ENCODE assay signal across 16 cellular contexts in genomic region chr17:77681820-77682219, GRCh38.
A peak's percentile ranks its signal among the peaks of the same experiment; 100 is the strongest.
DNase-seq lines count a peak whose midpoint lies in the region; ATAC-seq and TF ChIP-seq lines count a peak whose summit lies in the region.
"Had no signal": no experiment of that assay in that cellular context is flagged by ENCODE, and none has a peak within 500 bp of the region (broad histone marks: within the 10 kb centered on the region; RNA-seq: fewer than 3 reads in every experiment).

No MANE protein-coding gene starts in this region.

- H3K27ac ChIP-seq in RWPE2 (ENCODE audit: poor library complexity, severe bottlenecking) (no peak overlapping the region), gastroesophageal sphincter (peak overlapping the region in 3 of 4 donors; percentile 67 to 75 (median 71)), gastrocnemius medialis (peak overlapping the region in 1 of 4 donors; percentile 58)
- H3K27ac ChIP-seq in naive thymus-derived CD4-positive, alpha-beta T cell (ENCODE audit: low read depth, low read length) = no peak overlapping the region
- H3K27ac ChIP-seq: Peyer's patch, WERI-Rb-1 had no signal

- peaks cover 20% of the 10 kb centered on the region for H3K27me3 ChIP-seq in RWPE2 (ENCODE audit: insufficient read depth, poor library complexity, severe bottlenecking)
- H3K27me3 ChIP-seq in gastroesophageal sphincter = no peaks in the 10 kb centered on the region
- H3K27me3 ChIP-seq in gastrocnemius medialis = peaks cover 4 to 10% (median 6%) of the 10 kb centered on the region in 3 donors
- H3K27me3 ChIP-seq in naive thymus-derived CD4-positive, alpha-beta T cell (ENCODE audit: control insufficient read depth in 2 of 2, insufficient read depth in 2 of 2, low read length in 2 of 2) = no peaks in the 10 kb centered on the region
- H3K27me3 ChIP-seq: Peyer's patch had no signal

- POLR2A ChIA-PET in naive thymus-derived CD4-positive, alpha-beta T cell (lab: Charles Lee) = interaction anchor here (0.7 kb wide), 1 partner anchor 327 kb away, joined by 3 read pairs; no protein-coding TSS in a partner anchor

- H3K4me3 ChIP-seq in LNCaP clone FGC (ENCODE audit: low read depth, low read length) = no peak overlapping the region
- H3K4me3 ChIP-seq in RWPE2 (ENCODE audit: severe bottlenecking) = no peak overlapping the region
- H3K4me3 ChIP-seq in gastroesophageal sphincter = no peak overlapping the region
- no peak overlapping the region for H3K4me3 ChIP-seq in gastrocnemius medialis
- H3K4me3 ChIP-seq in naive thymus-derived CD4-positive, alpha-beta T cell (ENCODE audit: low read length) = no peak overlapping the region
- H3K4me3 ChIP-seq: GM23338, Peyer's patch had no signal

- TF ChIP-seq POLR2A in gastroesophageal sphincter (IDR thresholded peaks at IDR 0.05) = no peak
- TF ChIP-seq POLR2A in gastrocnemius medialis (IDR thresholded peaks at IDR 0.05) = no peak

- intact Hi-C loops in gastrocnemius medialis (cut with DNase I; ENCODE audit: low total_unique reads) = no loop called here
- intact Hi-C loops in naive thymus-derived CD4-positive, alpha-beta T cell (cut with micrococcal nuclease) = no loop called here

- H3K4me3 Mint-ChIP-seq in naive thymus-derived CD4-positive, alpha-beta T cell = no peak overlapping the region
- H3K4me3 Mint-ChIP-seq: CD8-positive, alpha-beta T cell; GM23338; natural killer cell had no signal

- in situ Hi-C loops in gastrocnemius medialis (cut with MboI; ENCODE audit: low sequenced_read_pairs in 4 of 4) = no loop called here

- ATAC-seq in RWPE2 (ENCODE audit: low read depth) (peak; percentile 31; the same call in 1 of the 3 replicates), gastroesophageal sphincter (peak; percentile 90), gastrocnemius medialis (peak; percentile 57 to 85), GM19351 (IDR thresholded peaks at IDR 0.05; ENCODE audit: unreplicated experiment) (no peak), GM19324 (IDR thresholded peaks at IDR 0.05; ENCODE audit: low FRiP score, unreplicated experiment) (no peak)
- ATAC-seq in naive thymus-derived CD4-positive, alpha-beta T cell = no peak
- ATAC-seq: CD8-positive, alpha-beta T cell; GM23338; natural killer cell had no signal

- peaks cover 0 to 4% (median 0%) of the 10 kb centered on the region in 11 donors for H3K9me3 Mint-ChIP-seq in naive thymus-derived CD4-positive, alpha-beta T cell
- H3K9me3 Mint-ChIP-seq: CD8-positive, alpha-beta T cell; GM23338; natural killer cell had no signal

- H3K4me1 ChIP-seq in RWPE2 (ENCODE audit: insufficient read depth, poor library complexity, severe bottlenecking) (no peaks in the 10 kb centered on the region), gastroesophageal sphincter (peaks cover 0 to 33% (median 3%) of the 10 kb centered on the region in 3 donors), gastrocnemius medialis (peaks cover 7 to 11% of the 10 kb centered on the region in 2 donors)
- no peaks in the 10 kb centered on the region for H3K4me1 ChIP-seq in naive thymus-derived CD4-positive, alpha-beta T cell (ENCODE audit: control insufficient read depth in 2 of 2, insufficient read depth in 2 of 2, low read length in 2 of 2)
- H3K4me1 ChIP-seq: Peyer's patch had no signal

- H3K4me1 Mint-ChIP-seq in naive thymus-derived CD4-positive, alpha-beta T cell = peaks cover 0 to 24% (median 4%) of the 10 kb centered on the region in 7 donors

- WGBS in gastroesophageal sphincter (ENCODE audit: low coverage in 1 of 2), 2 donors = 5% methylated on average over 6 of the region's 7 CpGs; no CpG with 5 or more reads in 1 of the 2 donors

- H3K36me3 ChIP-seq in RWPE2 (ENCODE audit: low read depth) (no peaks in the 10 kb centered on the region), gastroesophageal sphincter (no peaks in the 10 kb centered on the region), gastrocnemius medialis (no peaks in the 10 kb centered on the region)
- H3K36me3 ChIP-seq in naive thymus-derived CD4-positive, alpha-beta T cell (ENCODE audit: control insufficient read depth in 2 of 3, insufficient read depth in 3 of 3, low read length in 3 of 3) = peaks cover 0 to 10% (median 0%) of the 10 kb centered on the region in 3 experiments
- H3K36me3 ChIP-seq: Peyer's patch, WERI-Rb-1 had no signal

- peaks cover 0 to 36% (median 0%) of the 10 kb centered on the region in 5 donors for H3K36me3 Mint-ChIP-seq in naive thymus-derived CD4-positive, alpha-beta T cell
- H3K36me3 Mint-ChIP-seq: natural killer cell had no signal

- DNase-seq in LNCaP clone FGC (ENCODE audit: low read depth) = peak; percentile 82
- no peak for DNase-seq in RWPE2 (ENCODE audit: low spot score)
- peak; percentile 50 to 59 for DNase-seq in gastrocnemius medialis
- DNase-seq in NK-92 (lab: John Stamatoyannopoulos, UW; ENCODE audit: unreplicated experiment) = no peak
- no peak for DNase-seq in naive thymus-derived CD4-positive, alpha-beta T cell
- DNase-seq: aorta; CD8-positive, alpha-beta T cell; natural killer cell; NCI-H1436 treated with DMSO at 0.1 percent for 48 hours; stimulated activated CD8-positive, alpha-beta memory T cell treated with anti-CD3 and anti-CD28 coated beads, Interleukin-4, amount 100 ng/mL, for 48 hours; WERI-Rb-1 had no signal

- H3K9me3 ChIP-seq in RWPE2 (ENCODE audit: severe bottlenecking) (no peaks in the 10 kb centered on the region), gastroesophageal sphincter (no peaks in the 10 kb centered on the region), gastrocnemius medialis (no peaks in the 10 kb centered on the region)
- no peaks in the 10 kb centered on the region for H3K9me3 ChIP-seq in naive thymus-derived CD4-positive, alpha-beta T cell (ENCODE audit: control insufficient read depth in 2 of 3, low read length in 3 of 3)
- H3K9me3 ChIP-seq: Peyer's patch had no signal

- TF ChIP-seq CTCF in LNCaP clone FGC (IDR thresholded peaks at IDR 0.05; ENCODE audit: control insufficient read depth, extremely low read depth, insufficient read depth) (no peak), RWPE2 (IDR thresholded peaks at IDR 0.05; ENCODE audit: poor library complexity, severe bottlenecking) (no peak), gastroesophageal sphincter (IDR thresholded peaks at IDR 0.05) (peak in 2 of 4 experiments; percentile 44 to 45), gastrocnemius medialis (IDR thresholded peaks at IDR 0.05 in 4 of 5, conservative IDR thresholded peaks at IDR 0.05 in 1 of 5) (no peak)

- H3K27ac Mint-ChIP-seq in naive thymus-derived CD4-positive, alpha-beta T cell = no peak overlapping the region
- H3K27ac Mint-ChIP-seq: CD8-positive, alpha-beta T cell; GM23338; natural killer cell had no signal

- CTCF ChIA-PET in naive thymus-derived CD4-positive, alpha-beta T cell (lab: Charles Lee) = no interaction called here

- TF ChIP-seq EP300 in gastroesophageal sphincter (IDR thresholded peaks at IDR 0.05) = no peak

- peaks cover 0 to 7% (median 0%) of the 10 kb centered on the region in 5 donors for H3K27me3 Mint-ChIP-seq in naive thymus-derived CD4-positive, alpha-beta T cell

Comparison
In these comparisons a context has a peak if more than half of its experiments do, and no peak if none do; other contexts are left out.
1. DNase-seq: peak in LNCaP clone FGC (single experiment) and gastrocnemius medialis (2 of 2); none in RWPE2 (single experiment), NK-92 (single experiment) and naive thymus-derived CD4-positive, alpha-beta T cell (0 of 9).
2. ATAC-seq: peak in RWPE2 (single experiment), gastroesophageal sphincter (single experiment) and gastrocnemius medialis (2 of 2); none in GM19351 (single experiment), GM19324 (single experiment) and naive thymus-derived CD4-positive, alpha-beta T cell (single experiment).
3. H3K27ac ChIP-seq: peak in gastroesophageal sphincter (3 of 4); none in RWPE2 (single experiment) and naive thymus-derived CD4-positive, alpha-beta T cell (single experiment).